1 cellular context compared by ENCODE assay signal in genomic region chr2:170504820-170505145, GRCh38.
TF ChIP-seq lines count a peak whose summit lies in the region.

No MANE protein-coding gene starts in this region.

TF ChIP-seq in H1, 55 proteins besides CTCF, POLR2A, EP300 and RAD21:
- no peak for TF ChIP-seq YY1 (IDR thresholded peaks at IDR 0.05; ENCODE audit: low read depth, low read length)
- TF ChIP-seq, protein P1, sequence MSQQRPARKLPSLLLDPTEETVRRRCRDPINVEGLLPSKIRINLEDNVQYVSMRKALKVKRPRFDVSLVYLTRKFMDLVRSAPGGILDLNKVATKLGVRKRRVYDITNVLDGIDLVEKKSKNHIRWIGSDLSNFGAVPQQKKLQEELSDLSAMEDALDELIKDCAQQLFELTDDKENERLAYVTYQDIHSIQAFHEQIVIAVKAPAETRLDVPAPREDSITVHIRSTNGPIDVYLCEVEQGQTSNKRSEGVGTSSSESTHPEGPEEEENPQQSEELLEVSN (IDR thresholded peaks at IDR 0.05) = no peak
- no peak for TF ChIP-seq KDM4A (IDR thresholded peaks at IDR 0.05; ENCODE audit: low read depth, low read length, severe bottlenecking)
- TF ChIP-seq CEBPB (IDR thresholded peaks at IDR 0.05; ENCODE audit: low read depth, low read length) = no peak
- no peak for TF ChIP-seq CBX5 (IDR thresholded peaks at IDR 0.05; ENCODE audit: low read depth, low read length)
- TF ChIP-seq CHD7 (IDR thresholded peaks at IDR 0.05; ENCODE audit: insufficient replicate concordance, low read length) = no peak
- TF ChIP-seq RBBP5 (IDR thresholded peaks at IDR 0.05; ENCODE audit: borderline replicate concordance, low read depth, low read length) = no peak
- TF ChIP-seq FOSL1 (IDR thresholded peaks at IDR 0.05; ENCODE audit: insufficient read depth, low read depth, low read length) = no peak
- TF ChIP-seq POU5F1 (IDR thresholded peaks at IDR 0.05; ENCODE audit: low read depth, low read length) = no peak
- TF ChIP-seq ATF2 (IDR thresholded peaks at IDR 0.05; ENCODE audit: low read length) = no peak
- TF ChIP-seq SIRT6 (IDR thresholded peaks at IDR 0.05; ENCODE audit: low read length) = no peak
- TF ChIP-seq, protein P2, sequence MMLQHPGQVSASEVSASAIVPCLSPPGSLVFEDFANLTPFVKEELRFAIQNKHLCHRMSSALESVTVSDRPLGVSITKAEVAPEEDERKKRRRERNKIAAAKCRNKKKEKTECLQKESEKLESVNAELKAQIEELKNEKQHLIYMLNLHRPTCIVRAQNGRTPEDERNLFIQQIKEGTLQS (IDR thresholded peaks at IDR 0.05; ENCODE audit: insufficient read depth, low read depth, low read length) = no peak
- no peak for TF ChIP-seq CHD1 (IDR thresholded peaks at IDR 0.05; ENCODE audit: low read depth, low read length)
- TF ChIP-seq EGR1 (IDR thresholded peaks at IDR 0.05; ENCODE audit: borderline replicate concordance, low read depth, low read length) = no peak
- no peak for TF ChIP-seq TCF12 (IDR thresholded peaks at IDR 0.05; ENCODE audit: low read depth, low read length)
